In genomic region chr3:152270145-152270870, GRCh38 we compare ENCODE assay signal across 8 cellular contexts. TPM values are rescaled to one million over a fixed set of nuclear protein-coding genes. Genes with fewer than 3 reads are reported as not detected.
DNase-seq lines count a peak whose midpoint lies in the region; ATAC-seq and TF ChIP-seq lines count a peak whose summit lies in the region.

No MANE protein-coding gene starts in this region.

- H3K4me3 Mint-ChIP-seq in activated CD8-positive, alpha-beta T cell treated with anti-CD3 and anti-CD28 coated beads for 36 hours: peak overlapping the region; percentile 82

- no peaks in the 10 kb centered on the region for H3K9me3 ChIP-seq in BLaER1
- H3K9me3 ChIP-seq in HUES64 (ENCODE audit: insufficient read depth, low read depth, low read length): no peaks in the 10 kb centered on the region
- H3K9me3 ChIP-seq in left ventricle myocardium inferior (replicated peaks): no peaks in the 10 kb centered on the region
- no peaks in the 10 kb centered on the region for H3K9me3 ChIP-seq in gastrocnemius medialis

- H3K36me3 ChIP-seq in BLaER1: no peaks in the 10 kb centered on the region
- H3K36me3 ChIP-seq in HUES64 (ENCODE audit: insufficient read depth, low read length): no peaks in the 10 kb centered on the region
- no peaks in the 10 kb centered on the region for H3K36me3 ChIP-seq in left ventricle myocardium inferior
- no peaks in the 10 kb centered on the region for H3K36me3 ChIP-seq in gastrocnemius medialis

- WGBS in HUES64: 26% methylated on average over 9 of the region's 9 CpGs

- no peak for ATAC-seq in activated CD8-positive, alpha-beta T cell treated with anti-CD3 and anti-CD28 coated beads for 36 hours
- peak; percentile 51 to 66 for ATAC-seq in gastrocnemius medialis
- ATAC-seq in GM18858 (IDR thresholded peaks at IDR 0.05; ENCODE audit: unreplicated experiment): no peak
- no peak for ATAC-seq in HG03460 (IDR thresholded peaks at IDR 0.05; ENCODE audit: unreplicated experiment)

- peak; percentile 51 to 92 for TF ChIP-seq POLR2A in gastrocnemius medialis (IDR thresholded peaks at IDR 0.05)

- DNase-seq in activated CD8-positive, alpha-beta T cell treated with anti-CD3 and anti-CD28 coated beads for 36 hours: no peak
- DNase-seq in left ventricle myocardium inferior: no peak
- peak in 1 of 2 donors; percentile 65 for DNase-seq in gastrocnemius medialis
- DNase-seq in G401 (ENCODE audit: low spot score): no peak

- H3K4me1 ChIP-seq in BLaER1 (peaks cover 27% of the 10 kb centered on the region), HUES64 (ENCODE audit: insufficient read depth, low read length) (peaks cover 26% of the 10 kb centered on the region), left ventricle myocardium inferior (peaks cover 90% of the 10 kb centered on the region), gastrocnemius medialis (peaks cover 56 to 61% of the 10 kb centered on the region in 2 donors)

- H3K4me1 Mint-ChIP-seq in activated CD8-positive, alpha-beta T cell treated with anti-CD3 and anti-CD28 coated beads for 36 hours (ENCODE audit: low read depth): peaks cover 47% of the 10 kb centered on the region

- POLR2A ChIA-PET in activated CD8-positive, alpha-beta T cell treated with anti-CD3 and anti-CD28 coated beads for 36 hours (lab: Charles Lee): interaction anchor here (0.7 to 8.1 kb wide), 21 partner anchors 9 to 1069 kb away, joined by 3 to 159 read pairs (median 11); partner anchors contain the start of gene GPR171

- peaks cover 51% of the 10 kb centered on the region for H3K36me3 Mint-ChIP-seq in activated CD8-positive, alpha-beta T cell treated with anti-CD3 and anti-CD28 coated beads for 36 hours (ENCODE audit: low read depth)

- CTCF ChIA-PET in activated CD8-positive, alpha-beta T cell treated with anti-CD3 and anti-CD28 coated beads for 36 hours (lab: Charles Lee): interaction anchor here (0.9 to 3.2 kb wide), 2 partner anchors 27 to 202 kb away, joined by 3 to 21 read pairs; no protein-coding TSS in a partner anchor

- H3K4me2 ChIP-seq in BLaER1: peak overlapping the region; percentile 89

- H3K27ac ChIP-seq in BLaER1 (peak overlapping the region; percentile 97), HUES64 (ENCODE audit: low read depth, low read length) (no peak overlapping the region), left ventricle myocardium inferior (replicated peaks) (peak overlapping the region; percentile 99), gastrocnemius medialis (peak overlapping the region; percentile 96 to 99 (median 97))

- H3K27me3 ChIP-seq in BLaER1: no peaks in the 10 kb centered on the region
- H3K27me3 ChIP-seq in HUES64 (ENCODE audit: insufficient read depth, low read length): peaks cover 39% of the 10 kb centered on the region
- H3K27me3 ChIP-seq in left ventricle myocardium inferior (ENCODE audit: low read depth): no peaks in the 10 kb centered on the region
- no peaks in the 10 kb centered on the region for H3K27me3 ChIP-seq in gastrocnemius medialis

- H3K9ac ChIP-seq in BLaER1 (peak overlapping the region; percentile 93), HUES64 (ENCODE audit: low read depth, low read length) (peak overlapping the region; percentile 71; the same call in 1 of the 2 replicates)

- peaks cover 49% of the 10 kb centered on the region for H4K20me1 ChIP-seq in BLaER1

- H3K4me3 ChIP-seq in BLaER1 (peak overlapping the region; percentile 96), HUES64 (ENCODE audit: low read length) (peak overlapping the region; percentile 89), left ventricle myocardium inferior (peak overlapping the region; percentile 90), gastrocnemius medialis (peak overlapping the region; percentile 77 to 87 (median 86))

- no peaks in the 10 kb centered on the region for H3K9me3 Mint-ChIP-seq in activated CD8-positive, alpha-beta T cell treated with anti-CD3 and anti-CD28 coated beads for 36 hours

- intact Hi-C loops in activated CD8-positive, alpha-beta T cell treated with anti-CD3 and anti-CD28 coated beads for 36 hours (cut with micrococcal nuclease): loop anchor here (2.0 to 10.0 kb wide), 2 partner anchors 14 to 146 kb away; no protein-coding TSS in a partner anchor
- intact Hi-C loops in left ventricle myocardium inferior (cut with micrococcal nuclease): loop anchor here (10.0 kb wide), 2 partner anchors 114 to 164 kb away; no protein-coding TSS in a partner anchor
- intact Hi-C loops in gastrocnemius medialis (cut with DNase I; ENCODE audit: low total_unique reads): loop anchor here (2.0 kb wide), 2 partner anchors 28 to 132 kb away; no protein-coding TSS in a partner anchor

- H3K27ac Mint-ChIP-seq in activated CD8-positive, alpha-beta T cell treated with anti-CD3 and anti-CD28 coated beads for 36 hours: peak overlapping the region; percentile 94

- H3K27me3 Mint-ChIP-seq in activated CD8-positive, alpha-beta T cell treated with anti-CD3 and anti-CD28 coated beads for 36 hours: no peaks in the 10 kb centered on the region

- no peak for TF ChIP-seq CTCF in activated CD8-positive, alpha-beta T cell treated with anti-CD3 and anti-CD28 coated beads for 36 hours (IDR thresholded peaks at IDR 0.05)
- no peak for TF ChIP-seq CTCF in left ventricle myocardium inferior (IDR thresholded peaks at IDR 0.05; ENCODE audit: borderline replicate concordance)
- TF ChIP-seq CTCF in gastrocnemius medialis (IDR thresholded peaks at IDR 0.05 in 4 of 5, conservative IDR thresholded peaks at IDR 0.05 in 1 of 5): no peak

- in situ Hi-C loops in gastrocnemius medialis (cut with MboI; ENCODE audit: low sequenced_read_pairs in 4 of 4) (loop anchor here in 1 of 4 donors (25.0 kb wide), 1 partner anchor 167 kb away; no protein-coding TSS in a partner anchor), G401 (cut with HindIII; ENCODE audit: low sequenced_read_pairs) (no loop called here)

RNA-seq across cellular contexts. Expression of gene MBNL1, which starts 1.6 kb away (rescaled TPM):
- 6.5 TPM for polyA plus RNA-seq in HUES64 (2013, experiment 1 of 2)
- polyA plus RNA-seq in HUES64 (2013, experiment 2 of 2): 8.2 TPM
- 100 to 1,000 TPM; 341 to 360 TPM for total RNA-seq in activated CD8-positive, alpha-beta T cell treated with anti-CD3 and anti-CD28 coated beads for 36 hours
- total RNA-seq in left ventricle myocardium inferior (172 TPM), gastrocnemius medialis (100 to 1,000 TPM; 519 to 597 (median 557) TPM)
- total RNA-seq in G401 (2014; rRNA removed; shearing (Covaris generic)): 31.4 and 61.2 TPM in 2 replicates

Comparison
In these comparisons a context has a peak if more than half of its experiments do, and no peak if none do; other contexts are left out.
1. ATAC-seq: peak in gastrocnemius medialis (2 of 2); none in activated CD8-positive, alpha-beta T cell treated with anti-CD3 and anti-CD28 coated beads for 36 hours (single experiment), GM18858 (single experiment) and HG03460 (single experiment).
2. Peak in every context shown above with its lines, with median percentiles within 50 percentile points of each other: H3K4me3 ChIP-seq.